1 cellular context compared by ENCODE assay signal in the genomic region with DNA sequence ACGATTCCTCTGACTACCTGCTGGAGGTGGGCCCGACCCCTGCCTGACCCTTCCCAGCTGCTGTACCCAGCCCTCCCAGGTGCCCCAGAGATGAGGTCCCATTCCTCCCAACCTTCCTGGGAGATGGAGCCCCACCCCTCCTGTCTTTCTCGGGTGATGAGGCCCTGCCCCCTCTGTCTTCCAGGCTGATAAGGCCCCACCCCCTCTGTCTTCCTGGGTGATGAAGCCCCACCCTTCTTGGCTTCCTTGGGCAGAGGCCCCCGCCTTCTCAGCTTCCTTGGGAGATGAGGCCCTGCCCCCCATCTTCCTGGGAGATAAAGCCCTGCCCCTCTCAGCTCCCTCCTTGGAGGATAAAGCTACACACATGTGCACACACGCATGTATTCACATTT.
TF ChIP-seq lines count a peak whose summit lies in the region.

No MANE protein-coding gene starts in this region.

TF ChIP-seq in K562, 482 proteins besides CTCF, POLR2A, EP300 and RAD21:
- TF ChIP-seq CTBP1 (IDR thresholded peaks at IDR 0.05; ENCODE audit: borderline replicate concordance) (peak; percentile 69), MIER1 (IDR thresholded peaks at IDR 0.05; ENCODE audit: low read depth) (no peak), JUND (IDR thresholded peaks at IDR 0.05; ENCODE audit: borderline replicate concordance, low read depth, low read length) (0 out of 2 replicates have a peak, but pooled peaks have one; percentile 22), JUND (tag; IDR thresholded peaks at IDR 0.05; ENCODE audit: borderline replicate concordance, low read depth, low read length) (no peak), PML (IDR thresholded peaks at IDR 0.05; ENCODE audit: low read length) (no peak), CBX8 (IDR thresholded peaks at IDR 0.05; ENCODE audit: borderline replicate concordance, extremely low read depth, low read depth, low read length, poor library complexity, severe bottlenecking) (no peak), NR3C1 (CRISPR knock-in tag; IDR thresholded peaks at IDR 0.05) (no peak), CXXC5 (CRISPR knock-in tag; IDR thresholded peaks at IDR 0.05) (0 out of 2 replicates have a peak, but pooled peaks have one; percentile 14), ARID2 (IDR thresholded peaks at IDR 0.05) (no peak), ZNF175 (CRISPR knock-in tag; IDR thresholded peaks at IDR 0.05; ENCODE audit: low read depth) (no peak), RCOR1 (IDR thresholded peaks at IDR 0.05; ENCODE audit: borderline replicate concordance in 1 of 2, low read depth in 2 of 2, low read length in 2 of 2) (peak in 1 of 2 experiments; percentile 32; a peak in 1 of 4 replicates), ZNF347 (CRISPR knock-in tag; IDR thresholded peaks at IDR 0.05; ENCODE audit: low read depth) (no peak), PRMT5 (CRISPR knock-in tag; IDR thresholded peaks at IDR 0.05) (no peak), FOS (IDR thresholded peaks at IDR 0.05; ENCODE audit: extremely low read depth, insufficient read length) (no peak), ZNF785 (CRISPR knock-in tag; IDR thresholded peaks at IDR 0.05) (no peak), NCOA6 (IDR thresholded peaks at IDR 0.05) (no peak), NFIX (CRISPR knock-in tag; IDR thresholded peaks at IDR 0.05; ENCODE audit: low read depth) (no peak), TGIF2 (CRISPR knock-in tag; IDR thresholded peaks at IDR 0.05) (no peak), LARP7 (IDR thresholded peaks at IDR 0.05) (no peak), YBX1 (IDR thresholded peaks at IDR 0.05) (no peak), NRF1 (conservative IDR thresholded peaks at IDR 0.05 in 1 of 2, IDR thresholded peaks at IDR 0.05 in 1 of 2) (peak in 1 of 2 experiments; percentile 46; a peak in 2 of 4 replicates), SIN3A (IDR thresholded peaks at IDR 0.05; ENCODE audit: borderline replicate concordance in 2 of 2, control insufficient read depth in 1 of 2, low read depth in 2 of 2, low read length in 2 of 2) (no peak), MEIS2 (IDR thresholded peaks at IDR 0.05; ENCODE audit: partially characterized antibody) (peak; percentile 4), MAZ (CRISPR knock-in tag; conservative IDR thresholded peaks at IDR 0.05 in 1 of 2, IDR thresholded peaks at IDR 0.05 in 1 of 2) (0 out of 4 replicates have a peak, but pooled peaks of 1 of the 2 experiments have one; percentile 18), RBM15 (IDR thresholded peaks at IDR 0.05; ENCODE audit: insufficient read depth, low read length) (no peak), DPF2 (IDR thresholded peaks at IDR 0.05) (peak; percentile 50; the same call in 1 of the 2 replicates), RFX1 (IDR thresholded peaks at IDR 0.05) (no peak), ATF1 (CRISPR knock-in tag; IDR thresholded peaks at IDR 0.05) (no peak), ATF1 (tag; IDR thresholded peaks at IDR 0.05) (no peak), HDAC2 (IDR thresholded peaks at IDR 0.05) (0 out of 2 replicates have a peak, but pooled peaks have one; percentile 20), SRSF7 (optimal IDR thresholded peaks at IDR 0.05; ENCODE audit: low read depth, low read length) (no peak), SAFB2 (IDR thresholded peaks at IDR 0.05; ENCODE audit: borderline replicate concordance, low read depth, low read length, severe bottlenecking) (no peak), ZZZ3 (IDR thresholded peaks at IDR 0.05) (no peak), ZNF561 (CRISPR knock-in tag; conservative IDR thresholded peaks at IDR 0.05) (no peak), NUFIP1 (IDR thresholded peaks at IDR 0.05; ENCODE audit: partially characterized antibody) (no peak), MYBL2 (IDR thresholded peaks at IDR 0.05; ENCODE audit: low read depth) (no peak), MYBL2 (CRISPR knock-in tag; IDR thresholded peaks at IDR 0.05; ENCODE audit: borderline replicate concordance) (no peak), HLTF (IDR thresholded peaks at IDR 0.05) (no peak), KAT8 (IDR thresholded peaks at IDR 0.05; ENCODE audit: low read depth) (no peak), RB1 (IDR thresholded peaks at IDR 0.05; ENCODE audit: low read depth) (no peak), ZNF324 (CRISPR knock-in tag; IDR thresholded peaks at IDR 0.05) (no peak), SMARCB1 (IDR thresholded peaks at IDR 0.05; ENCODE audit: insufficient read length, low read depth) (no peak)
- TF ChIP-seq, protein P1, sequence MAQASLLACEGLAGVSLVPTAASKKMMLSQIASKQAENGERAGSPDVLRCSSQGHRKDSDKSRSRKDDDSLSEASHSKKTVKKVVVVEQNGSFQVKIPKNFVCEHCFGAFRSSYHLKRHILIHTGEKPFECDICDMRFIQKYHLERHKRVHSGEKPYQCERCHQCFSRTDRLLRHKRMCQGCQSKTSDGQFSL (CRISPR knock-in tag; IDR thresholded peaks at IDR 0.05), result no peak
- TF ChIP-seq, protein P1 (tag; IDR thresholded peaks at IDR 0.05), result no peak
- TF ChIP-seq, protein P2, sequence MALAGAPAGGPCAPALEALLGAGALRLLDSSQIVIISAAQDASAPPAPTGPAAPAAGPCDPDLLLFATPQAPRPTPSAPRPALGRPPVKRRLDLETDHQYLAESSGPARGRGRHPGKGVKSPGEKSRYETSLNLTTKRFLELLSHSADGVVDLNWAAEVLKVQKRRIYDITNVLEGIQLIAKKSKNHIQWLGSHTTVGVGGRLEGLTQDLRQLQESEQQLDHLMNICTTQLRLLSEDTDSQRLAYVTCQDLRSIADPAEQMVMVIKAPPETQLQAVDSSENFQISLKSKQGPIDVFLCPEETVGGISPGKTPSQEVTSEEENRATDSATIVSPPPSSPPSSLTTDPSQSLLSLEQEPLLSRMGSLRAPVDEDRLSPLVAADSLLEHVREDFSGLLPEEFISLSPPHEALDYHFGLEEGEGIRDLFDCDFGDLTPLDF (CRISPR knock-in tag; IDR thresholded peaks at IDR 0.05), result no peak
- TF ChIP-seq, protein P3, sequence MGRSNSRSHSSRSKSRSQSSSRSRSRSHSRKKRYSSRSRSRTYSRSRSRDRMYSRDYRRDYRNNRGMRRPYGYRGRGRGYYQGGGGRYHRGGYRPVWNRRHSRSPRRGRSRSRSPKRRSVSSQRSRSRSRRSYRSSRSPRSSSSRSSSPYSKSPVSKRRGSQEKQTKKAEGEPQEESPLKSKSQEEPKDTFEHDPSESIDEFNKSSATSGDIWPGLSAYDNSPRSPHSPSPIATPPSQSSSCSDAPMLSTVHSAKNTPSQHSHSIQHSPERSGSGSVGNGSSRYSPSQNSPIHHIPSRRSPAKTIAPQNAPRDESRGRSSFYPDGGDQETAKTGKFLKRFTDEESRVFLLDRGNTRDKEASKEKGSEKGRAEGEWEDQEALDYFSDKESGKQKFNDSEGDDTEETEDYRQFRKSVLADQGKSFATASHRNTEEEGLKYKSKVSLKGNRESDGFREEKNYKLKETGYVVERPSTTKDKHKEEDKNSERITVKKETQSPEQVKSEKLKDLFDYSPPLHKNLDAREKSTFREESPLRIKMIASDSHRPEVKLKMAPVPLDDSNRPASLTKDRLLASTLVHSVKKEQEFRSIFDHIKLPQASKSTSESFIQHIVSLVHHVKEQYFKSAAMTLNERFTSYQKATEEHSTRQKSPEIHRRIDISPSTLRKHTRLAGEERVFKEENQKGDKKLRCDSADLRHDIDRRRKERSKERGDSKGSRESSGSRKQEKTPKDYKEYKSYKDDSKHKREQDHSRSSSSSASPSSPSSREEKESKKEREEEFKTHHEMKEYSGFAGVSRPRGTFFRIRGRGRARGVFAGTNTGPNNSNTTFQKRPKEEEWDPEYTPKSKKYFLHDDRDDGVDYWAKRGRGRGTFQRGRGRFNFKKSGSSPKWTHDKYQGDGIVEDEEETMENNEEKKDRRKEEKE (IDR thresholded peaks at IDR 0.05; ENCODE audit: borderline replicate concordance in 1 of 2, control insufficient read depth in 1 of 2, low read depth in 2 of 2, low read length in 1 of 2), result no peak
- TF ChIP-seq, protein P4, sequence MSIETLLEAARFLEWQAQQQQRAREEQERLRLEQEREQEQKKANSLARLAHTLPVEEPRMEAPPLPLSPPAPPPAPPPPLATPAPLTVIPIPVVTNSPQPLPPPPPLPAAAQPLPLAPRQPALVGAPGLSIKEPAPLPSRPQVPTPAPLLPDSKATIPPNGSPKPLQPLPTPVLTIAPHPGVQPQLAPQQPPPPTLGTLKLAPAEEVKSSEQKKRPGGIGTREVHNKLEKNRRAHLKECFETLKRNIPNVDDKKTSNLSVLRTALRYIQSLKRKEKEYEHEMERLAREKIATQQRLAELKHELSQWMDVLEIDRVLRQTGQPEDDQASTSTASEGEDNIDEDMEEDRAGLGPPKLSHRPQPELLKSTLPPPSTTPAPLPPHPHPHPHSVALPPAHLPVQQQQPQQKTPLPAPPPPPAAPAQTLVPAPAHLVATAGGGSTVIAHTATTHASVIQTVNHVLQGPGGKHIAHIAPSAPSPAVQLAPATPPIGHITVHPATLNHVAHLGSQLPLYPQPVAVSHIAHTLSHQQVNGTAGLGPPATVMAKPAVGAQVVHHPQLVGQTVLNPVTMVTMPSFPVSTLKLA (conservative IDR thresholded peaks at IDR 0.05), result peak in 1 of 2 experiments; percentile 42; a peak in 1 of 4 replicates
- TF ChIP-seq, protein P5, sequence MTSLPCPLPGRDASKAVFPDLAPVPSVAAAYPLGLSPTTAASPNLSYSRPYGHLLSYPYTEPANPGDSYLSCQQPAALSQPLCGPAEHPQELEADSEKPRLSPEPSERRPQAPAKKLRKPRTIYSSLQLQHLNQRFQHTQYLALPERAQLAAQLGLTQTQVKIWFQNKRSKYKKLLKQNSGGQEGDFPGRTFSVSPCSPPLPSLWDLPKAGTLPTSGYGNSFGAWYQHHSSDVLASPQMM (CRISPR knock-in tag; IDR thresholded peaks at IDR 0.05), result no peak
- TF ChIP-seq, protein P6, sequence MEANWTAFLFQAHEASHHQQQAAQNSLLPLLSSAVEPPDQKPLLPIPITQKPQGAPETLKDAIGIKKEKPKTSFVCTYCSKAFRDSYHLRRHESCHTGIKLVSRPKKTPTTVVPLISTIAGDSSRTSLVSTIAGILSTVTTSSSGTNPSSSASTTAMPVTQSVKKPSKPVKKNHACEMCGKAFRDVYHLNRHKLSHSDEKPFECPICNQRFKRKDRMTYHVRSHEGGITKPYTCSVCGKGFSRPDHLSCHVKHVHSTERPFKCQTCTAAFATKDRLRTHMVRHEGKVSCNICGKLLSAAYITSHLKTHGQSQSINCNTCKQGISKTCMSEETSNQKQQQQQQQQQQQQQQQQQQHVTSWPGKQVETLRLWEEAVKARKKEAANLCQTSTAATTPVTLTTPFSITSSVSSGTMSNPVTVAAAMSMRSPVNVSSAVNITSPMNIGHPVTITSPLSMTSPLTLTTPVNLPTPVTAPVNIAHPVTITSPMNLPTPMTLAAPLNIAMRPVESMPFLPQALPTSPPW (CRISPR knock-in tag; IDR thresholded peaks at IDR 0.05), result peak; percentile 73
- TF ChIP-seq, protein P7, sequence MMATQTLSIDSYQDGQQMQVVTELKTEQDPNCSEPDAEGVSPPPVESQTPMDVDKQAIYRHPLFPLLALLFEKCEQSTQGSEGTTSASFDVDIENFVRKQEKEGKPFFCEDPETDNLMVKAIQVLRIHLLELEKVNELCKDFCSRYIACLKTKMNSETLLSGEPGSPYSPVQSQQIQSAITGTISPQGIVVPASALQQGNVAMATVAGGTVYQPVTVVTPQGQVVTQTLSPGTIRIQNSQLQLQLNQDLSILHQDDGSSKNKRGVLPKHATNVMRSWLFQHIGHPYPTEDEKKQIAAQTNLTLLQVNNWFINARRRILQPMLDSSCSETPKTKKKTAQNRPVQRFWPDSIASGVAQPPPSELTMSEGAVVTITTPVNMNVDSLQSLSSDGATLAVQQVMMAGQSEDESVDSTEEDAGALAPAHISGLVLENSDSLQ (IDR thresholded peaks at IDR 0.05), result peak; percentile 51; the same call in 1 of the 2 replicates
- TF ChIP-seq, protein P8, sequence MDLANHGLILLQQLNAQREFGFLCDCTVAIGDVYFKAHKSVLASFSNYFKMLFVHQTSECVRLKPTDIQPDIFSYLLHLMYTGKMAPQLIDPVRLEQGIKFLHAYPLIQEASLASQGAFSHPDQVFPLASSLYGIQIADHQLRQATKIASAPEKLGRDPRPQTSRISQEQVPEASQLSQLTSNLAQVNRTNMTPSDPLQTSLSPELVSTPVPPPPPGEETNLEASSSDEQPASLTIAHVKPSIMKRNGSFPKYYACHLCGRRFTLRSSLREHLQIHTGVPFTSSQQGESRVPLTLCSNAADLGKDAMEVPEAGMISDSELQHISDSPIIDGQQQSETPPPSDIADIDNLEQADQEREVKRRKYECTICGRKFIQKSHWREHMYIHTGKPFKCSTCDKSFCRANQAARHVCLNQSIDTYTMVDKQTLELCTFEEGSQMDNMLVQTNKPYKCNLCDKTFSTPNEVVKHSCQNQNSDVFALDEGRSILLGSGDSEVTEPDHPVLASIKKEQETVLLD (IDR thresholded peaks at IDR 0.05), result no peak
- TF ChIP-seq, protein P9, sequence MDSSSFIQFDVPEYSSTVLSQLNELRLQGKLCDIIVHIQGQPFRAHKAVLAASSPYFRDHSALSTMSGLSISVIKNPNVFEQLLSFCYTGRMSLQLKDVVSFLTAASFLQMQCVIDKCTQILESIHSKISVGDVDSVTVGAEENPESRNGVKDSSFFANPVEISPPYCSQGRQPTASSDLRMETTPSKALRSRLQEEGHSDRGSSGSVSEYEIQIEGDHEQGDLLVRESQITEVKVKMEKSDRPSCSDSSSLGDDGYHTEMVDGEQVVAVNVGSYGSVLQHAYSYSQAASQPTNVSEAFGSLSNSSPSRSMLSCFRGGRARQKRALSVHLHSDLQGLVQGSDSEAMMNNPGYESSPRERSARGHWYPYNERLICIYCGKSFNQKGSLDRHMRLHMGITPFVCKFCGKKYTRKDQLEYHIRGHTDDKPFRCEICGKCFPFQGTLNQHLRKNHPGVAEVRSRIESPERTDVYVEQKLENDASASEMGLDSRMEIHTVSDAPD (CRISPR knock-in tag; IDR thresholded peaks at IDR 0.05), result no peak
- TF ChIP-seq, protein P10, sequence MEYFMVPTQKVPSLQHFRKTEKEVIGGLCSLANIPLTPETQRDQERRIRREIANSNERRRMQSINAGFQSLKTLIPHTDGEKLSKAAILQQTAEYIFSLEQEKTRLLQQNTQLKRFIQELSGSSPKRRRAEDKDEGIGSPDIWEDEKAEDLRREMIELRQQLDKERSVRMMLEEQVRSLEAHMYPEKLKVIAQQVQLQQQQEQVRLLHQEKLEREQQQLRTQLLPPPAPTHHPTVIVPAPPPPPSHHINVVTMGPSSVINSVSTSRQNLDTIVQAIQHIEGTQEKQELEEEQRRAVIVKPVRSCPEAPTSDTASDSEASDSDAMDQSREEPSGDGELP (CRISPR knock-in tag; IDR thresholded peaks at IDR 0.05; ENCODE audit: borderline replicate concordance), result peak; percentile 49; the same call in 1 of the 2 replicates
